In the genomic region with DNA sequence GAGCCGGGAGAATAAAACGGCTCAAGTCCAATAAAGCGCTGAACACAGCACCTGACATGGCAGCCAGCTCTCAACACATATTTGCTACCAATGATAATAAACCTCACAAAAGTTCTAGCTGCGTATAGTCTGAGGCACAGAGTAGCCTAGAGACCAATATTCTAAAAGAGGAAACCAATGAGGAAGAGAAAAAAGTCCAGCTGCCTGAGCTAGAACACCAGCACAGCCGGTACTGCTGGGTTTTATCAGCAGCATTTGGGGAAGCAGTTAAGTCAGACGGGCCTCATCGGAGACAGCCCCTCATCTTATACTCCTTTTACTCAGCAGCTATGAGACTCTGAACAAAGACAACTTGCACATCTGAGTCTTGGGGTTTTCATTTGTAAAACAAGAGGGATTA, we compare ENCODE assay signal across 1 cellular context.
TF ChIP-seq lines count a peak whose summit lies in the region.

No MANE protein-coding gene starts in this region.

TF ChIP-seq in GM12878, 131 proteins besides CTCF, POLR2A, EP300 and RAD21:
- no peak for TF ChIP-seq SREBF2 (IDR thresholded peaks at IDR 0.05; ENCODE audit: low read length)
- peak; percentile 62; the same call in 1 of the 2 replicates for TF ChIP-seq SPI1 (IDR thresholded peaks at IDR 0.05; ENCODE audit: borderline replicate concordance, insufficient read depth, low read depth, low read length)
- TF ChIP-seq, protein P1, sequence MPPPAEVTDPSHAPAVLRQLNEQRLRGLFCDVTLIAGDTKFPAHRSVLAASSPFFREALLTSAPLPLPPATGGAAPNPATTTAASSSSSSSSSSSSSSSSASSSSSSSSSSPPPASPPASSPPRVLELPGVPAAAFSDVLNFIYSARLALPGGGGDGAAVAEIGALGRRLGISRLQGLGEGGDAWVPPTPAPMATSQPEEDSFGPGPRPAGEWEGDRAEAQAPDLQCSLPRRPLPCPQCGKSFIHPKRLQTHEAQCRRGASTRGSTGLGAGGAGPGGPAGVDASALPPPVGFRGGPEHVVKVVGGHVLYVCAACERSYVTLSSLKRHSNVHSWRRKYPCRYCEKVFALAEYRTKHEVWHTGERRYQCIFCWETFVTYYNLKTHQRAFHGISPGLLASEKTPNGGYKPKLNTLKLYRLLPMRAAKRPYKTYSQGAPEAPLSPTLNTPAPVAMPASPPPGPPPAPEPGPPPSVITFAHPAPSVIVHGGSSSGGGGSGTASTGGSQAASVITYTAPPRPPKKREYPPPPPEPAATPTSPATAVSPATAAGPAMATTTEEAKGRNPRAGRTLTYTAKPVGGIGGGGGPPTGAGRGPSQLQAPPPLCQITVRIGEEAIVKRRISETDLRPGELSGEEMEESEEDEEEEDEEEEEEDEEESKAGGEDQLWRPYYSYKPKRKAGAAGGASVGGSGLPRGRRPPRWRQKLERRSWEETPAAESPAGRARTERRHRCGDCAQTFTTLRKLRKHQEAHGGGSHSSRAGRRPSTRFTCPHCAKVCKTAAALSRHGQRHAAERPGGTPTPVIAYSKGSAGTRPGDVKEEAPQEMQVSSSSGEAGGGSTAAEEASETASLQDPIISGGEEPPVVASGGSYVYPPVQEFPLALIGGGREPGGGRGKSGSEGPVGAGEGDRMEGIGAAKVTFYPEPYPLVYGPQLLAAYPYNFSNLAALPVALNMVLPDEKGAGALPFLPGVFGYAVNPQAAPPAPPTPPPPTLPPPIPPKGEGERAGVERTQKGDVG (CRISPR knock-in tag; IDR thresholded peaks at IDR 0.05): no peak
- TF ChIP-seq SUZ12 (IDR thresholded peaks at IDR 0.05; ENCODE audit: unreplicated experiment): no peak
- no peak for TF ChIP-seq ZBED1 (IDR thresholded peaks at IDR 0.05; ENCODE audit: borderline replicate concordance)
